30 cellular contexts compared by ENCODE assay signal in genomic region chr18:28712172-28712571, GRCh38.
A peak's percentile ranks its signal among the peaks of the same experiment; 100 is the strongest.
DNase-seq lines count a peak whose midpoint lies in the region; ATAC-seq, FAIRE-seq and TF ChIP-seq lines count a peak whose summit lies in the region.
"Had no signal": no experiment of that assay in that cellular context is flagged by ENCODE, and none has a peak within 500 bp of the region (broad histone marks: within the 10 kb centered on the region; RNA-seq: fewer than 3 reads in every experiment).

No MANE protein-coding gene starts in this region.

- H3K79me2 ChIP-seq in DND-41 (ENCODE audit: insufficient read depth, low read length) (no peaks in the 10 kb centered on the region), H1 (ENCODE audit: control insufficient read depth in 1 of 2, insufficient read depth in 2 of 2, low read length in 2 of 2) (no peaks in the 10 kb centered on the region), neural cell (replicated peaks; ENCODE audit: insufficient read depth, low read length) (no peaks in the 10 kb centered on the region)

- H3K79me1 ChIP-seq in H1 (ENCODE audit: low read depth, low read length), result no peaks in the 10 kb centered on the region

- no peak overlapping the region for H4K91ac ChIP-seq in H1 (replicated peaks; ENCODE audit: insufficient read length, low read length)

- H3F3A ChIP-seq in neural cell (ENCODE audit: insufficient read depth, low read length, poor library complexity, severe bottlenecking), result peaks cover 2% of the 10 kb centered on the region

- no peak overlapping the region for H3K18ac ChIP-seq in H1 (ENCODE audit: extremely low read depth, low read length)

- H3K36me3 ChIP-seq in DND-41 (ENCODE audit: insufficient read depth, low read length) (no peaks in the 10 kb centered on the region), H1 (ENCODE audit: control insufficient read depth in 2 of 4, insufficient read depth in 4 of 4, low read length in 3 of 4) (no peaks in the 10 kb centered on the region), neural cell (ENCODE audit: insufficient read depth, low read length) (no peaks in the 10 kb centered on the region), suprapubic skin (no peaks in the 10 kb centered on the region)
- H3K36me3 ChIP-seq: BE2C; BLaER1; BLaER1 treated with 17β-estradiol and CSF1 and Interleukin-3, amounts not matched to agents 10 nM and 100 nM had no signal

- no peaks in the 10 kb centered on the region for H3K23me2 ChIP-seq in H1 (ENCODE audit: low read depth, low read length)

- no peak for TF ChIP-seq RAD21 in H1 (IDR thresholded peaks at IDR 0.05 in 1 of 2, conservative IDR thresholded peaks at IDR 0.05 in 1 of 2; ENCODE audit: low read depth in 2 of 2, low read length in 2 of 2)
- no peak for TF ChIP-seq RAD21 in neural cell (conservative IDR thresholded peaks at IDR 0.05)

- H3K9ac ChIP-seq in DND-41 (ENCODE audit: low read depth, low read length), result no peak overlapping the region
- H3K9ac ChIP-seq in H1 (replicated peaks in 1 of 4; ENCODE audit: extremely low read depth in 1 of 4, low read depth in 3 of 4, low read length in 3 of 4), result no peak overlapping the region
- peak overlapping the region; percentile 40 for H3K9ac ChIP-seq in neural cell (ENCODE audit: low read length)
- H3K9ac ChIP-seq: BLaER1; BLaER1 treated with 17β-estradiol and CSF1 and Interleukin-3, amounts not matched to agents 10 nM and 100 nM had no signal

- CTCF ChIA-PET in H1 (lab: Charles Lee; ENCODE audit: partially characterized antibody), result no interaction called here

- 91% methylated on average over 1 of the region's 1 CpG; no CpG with 5 or more reads in 1 of the 2 experiments for WGBS in H1 (ENCODE audit: extremely low coverage in 1 of 2, insufficient coverage in 1 of 2, insufficient read length in 1 of 2, insufficient replicate concordance in 2 of 2, low coverage in 1 of 2, low lambda C conversion rate in 2 of 2, missing lambda C conversion rate in 1 of 2), 2 experiments
- WGBS in suprapubic skin, result 63% methylated on average over 1 of the region's 1 CpG

- TF ChIP-seq EP300 in H1 (IDR thresholded peaks at IDR 0.05; ENCODE audit: borderline replicate concordance in 1 of 2, low read depth in 2 of 2, low read length in 2 of 2), result no peak
- TF ChIP-seq EP300 in neural cell (conservative IDR thresholded peaks at IDR 0.05; ENCODE audit: poor library complexity, severe bottlenecking), result no peak
- TF ChIP-seq EP300 in suprapubic skin (IDR thresholded peaks at IDR 0.05), result no peak

- no peaks in the 10 kb centered on the region for H3K9me3 ChIP-seq in DND-41 (ENCODE audit: insufficient read depth, low read length, severe bottlenecking)
- no peaks in the 10 kb centered on the region for H3K9me3 ChIP-seq in H1 (ENCODE audit: insufficient read depth in 2 of 2, low read depth in 1 of 2, low read length in 1 of 2)
- H3K9me3 ChIP-seq in neural cell (ENCODE audit: low read length), result no peaks in the 10 kb centered on the region
- no peaks in the 10 kb centered on the region for H3K9me3 ChIP-seq in suprapubic skin
- H3K9me3 ChIP-seq: A549; BE2C; BLaER1; BLaER1 treated with 17β-estradiol and CSF1 and Interleukin-3, amounts not matched to agents 10 nM and 100 nM; Caco-2 had no signal

- H2BK12ac ChIP-seq in H1 (ENCODE audit: low read depth, low read length), result no peak overlapping the region

- no peak overlapping the region for H3K4ac ChIP-seq in H1 (replicated peaks; ENCODE audit: insufficient read length, low read depth, low read length)

- H4K20me1 ChIP-seq in DND-41 (ENCODE audit: insufficient read depth, low read length), result no peaks in the 10 kb centered on the region
- no peaks in the 10 kb centered on the region for H4K20me1 ChIP-seq in H1 (replicated peaks in 1 of 2; ENCODE audit: control insufficient read depth in 1 of 2, insufficient read depth in 2 of 2, low read length in 2 of 2)
- no peaks in the 10 kb centered on the region for H4K20me1 ChIP-seq in neural cell (ENCODE audit: insufficient read depth)
- H4K20me1 ChIP-seq: BLaER1; BLaER1 treated with 17β-estradiol and CSF1 and Interleukin-3, amounts not matched to agents 10 nM and 100 nM had no signal

- TF ChIP-seq CTCF in DND-41 (IDR thresholded peaks at IDR 0.05; ENCODE audit: borderline replicate concordance, extremely low read depth, low read length, poor library complexity, severe bottlenecking) (no peak), H1 (IDR thresholded peaks at IDR 0.05; ENCODE audit: control extremely low read depth in 1 of 3, insufficient read depth in 1 of 3, low read depth in 1 of 3, low read length in 3 of 3) (no peak), neural cell (IDR thresholded peaks at IDR 0.05; ENCODE audit: poor library complexity, severe bottlenecking) (no peak), suprapubic skin (IDR thresholded peaks at IDR 0.05) (no peak), GM13977 (IDR thresholded peaks at IDR 0.05; ENCODE audit: extremely low read depth, insufficient read depth, missing control alignments) (no peak)

- TF ChIP-seq POLR2A in H1 (IDR thresholded peaks at IDR 0.05; ENCODE audit: control extremely low read depth in 1 of 2, low read depth in 2 of 2, low read length in 2 of 2), result no peak
- no peak for TF ChIP-seq POLR2A in suprapubic skin (IDR thresholded peaks at IDR 0.05)

- H3K4me2 ChIP-seq in DND-41 (ENCODE audit: insufficient read depth, low read length) (no peak overlapping the region), H1 (ENCODE audit: insufficient read depth in 1 of 2, low read depth in 2 of 2, low read length in 2 of 2) (no peak overlapping the region), neural cell (ENCODE audit: low read length) (no peak overlapping the region)
- H3K4me2 ChIP-seq: A549; BLaER1; BLaER1 treated with 17β-estradiol and CSF1 and Interleukin-3, amounts not matched to agents 10 nM and 100 nM had no signal

- H3K4me3 ChIP-seq in DND-41 (ENCODE audit: low read depth in 1 of 2, low read length in 2 of 2) (no peak overlapping the region), H1 (ENCODE audit: extremely low read depth in 1 of 4, insufficient read depth in 2 of 4, low read depth in 3 of 4, low read length in 4 of 4) (no peak overlapping the region), neural cell (ENCODE audit: low read length) (peak overlapping the region; percentile 4), suprapubic skin (no peak overlapping the region)
- H3K4me3 ChIP-seq: A549; BLaER1; BLaER1 treated with 17β-estradiol and CSF1 and Interleukin-3, amounts not matched to agents 10 nM and 100 nM had no signal

- H3K27ac ChIP-seq in DND-41 (ENCODE audit: low read length), result peak overlapping the region; percentile 58; the same call in 1 of the 2 replicates
- no peak overlapping the region for H3K27ac ChIP-seq in H1 (ENCODE audit: low read depth, low read length)
- H3K27ac ChIP-seq in neural cell (ENCODE audit: low read length), result peak overlapping the region; percentile 81
- H3K27ac ChIP-seq in suprapubic skin, result no peak overlapping the region
- H3K27ac ChIP-seq: 22Rv1; A549; BLaER1; BLaER1 treated with 17β-estradiol and CSF1 and Interleukin-3, amounts not matched to agents 10 nM and 100 nM; C4-2B had no signal

- no peak overlapping the region for H2AK5ac ChIP-seq in H1 (ENCODE audit: low read depth, low read length)

- H2AFZ ChIP-seq in DND-41 (ENCODE audit: low read depth, low read length) (peak overlapping the region; percentile 36; the same call in 1 of the 2 replicates), H1 (ENCODE audit: low read length) (no peak overlapping the region), neural cell (ENCODE audit: low read depth, low read length) (no peak overlapping the region)

- H3K27me3 ChIP-seq in DND-41 (ENCODE audit: insufficient read depth, low read length, poor library complexity) (no peaks in the 10 kb centered on the region), H1 (replicated peaks in 1 of 4; ENCODE audit: control insufficient read depth in 3 of 4, extremely low read depth in 1 of 4, insufficient read depth in 3 of 4, low read length in 3 of 4) (no peaks in the 10 kb centered on the region), neural cell (ENCODE audit: insufficient read depth, low read depth, low read length) (no peaks in the 10 kb centered on the region), suprapubic skin (no peaks in the 10 kb centered on the region)
- H3K27me3 ChIP-seq: BE2C; BLaER1; BLaER1 treated with 17β-estradiol and CSF1 and Interleukin-3, amounts not matched to agents 10 nM and 100 nM had no signal

- H3K56ac ChIP-seq in H1 (replicated peaks; ENCODE audit: insufficient read length, low read depth, low read length), result no peak overlapping the region

- H3K9me2 ChIP-seq in neural cell (ENCODE audit: insufficient read depth, low read length), result no peaks in the 10 kb centered on the region

- no peak overlapping the region for H3K23ac ChIP-seq in H1 (ENCODE audit: insufficient read length)

- H3K14ac ChIP-seq in H1 (ENCODE audit: insufficient read length), result no peak overlapping the region

- H3K4me1 ChIP-seq in DND-41 (ENCODE audit: insufficient read depth, low read length) (peaks cover 23% of the 10 kb centered on the region), H1 (replicated peaks in 1 of 4; ENCODE audit: control insufficient read depth in 3 of 4, insufficient read depth in 4 of 4, low read length in 3 of 4) (peaks cover 0 to 14% (median 4%) of the 10 kb centered on the region in 4 experiments; a peak in 3 of 7 replicates), suprapubic skin (no peaks in the 10 kb centered on the region)
- H3K4me1 ChIP-seq: A549; BLaER1; BLaER1 treated with 17β-estradiol and CSF1 and Interleukin-3, amounts not matched to agents 10 nM and 100 nM; Caco-2 had no signal

- FAIRE-seq in H1 (lab: Jason Lieb, UNC), result no peak
- FAIRE-seq: A549 had no signal

- H2BK20ac ChIP-seq in H1 (ENCODE audit: low read length), result no peak overlapping the region

- no peak for DNase-seq in DND-41
- no peak for DNase-seq in H1 (ENCODE audit: low read depth in 1 of 2, low spot score in 2 of 2)
- DNase-seq in suprapubic skin (ENCODE audit: low spot score in 2 of 2), result no peak
- DNase-seq in NCI-H1930 (lab: John Stamatoyannopoulos, UW), result no peak
- no peak for DNase-seq in GM13977 (ENCODE audit: low spot score)
- DNase-seq: 8988T; ACHN; AML-193; BE2C; C1 segment of cervical spinal cord; Caco-2; Calu3; CD4-positive, alpha-beta memory T cell; CD4-positive, alpha-beta T cell; CD4-positive, CD25-positive, alpha-beta regulatory T cell; CD8-positive, alpha-beta memory T cell; CD8-positive, alpha-beta T cell; COR-L47; DMS 273 treated with DMSO at 0.1 percent for 48 hours; DMS153; DMS53; DMS79; DMS79 treated with DMSO at 0.1 percent for 48 hours; EL had no signal

- no peak overlapping the region for H4K5ac ChIP-seq in H1 (ENCODE audit: insufficient read length, low read depth, low read length)

- ATAC-seq in DND-41 (ENCODE audit: insufficient read depth, low read depth), result no peak
- ATAC-seq: A549; CD8-positive, alpha-beta T cell had no signal

- H4K8ac ChIP-seq in H1 (ENCODE audit: extremely low read depth, insufficient read depth, low read length), result no peak overlapping the region

- H2BK120ac ChIP-seq in H1 (replicated peaks; ENCODE audit: low read depth, low read length), result no peak overlapping the region

- POLR2A ChIA-PET in H1 (lab: Charles Lee; ENCODE audit: partially characterized antibody), result no interaction called here

- H2BK15ac ChIP-seq in H1 (ENCODE audit: low read length), result no peak overlapping the region

- H2BK5ac ChIP-seq in H1 (ENCODE audit: low read depth, low read length), result no peak overlapping the region

- in situ Hi-C loops in GM13977 (cut with MboI; ENCODE audit: low pct_unique_long_range_greater_than_20kb, low sequenced_read_pairs, unreplicated experiment), result no loop called here

TF ChIP-seq in neural cell, 6 proteins besides CTCF, POLR2A, EP300 and RAD21 (continues in another document):
- no peak for TF ChIP-seq POLR2AphosphoS5 (IDR thresholded peaks at IDR 0.05)

Comparison
In these comparisons a context has a peak if more than half of its experiments do, and no peak if none do; other contexts are left out.
1. H3K27ac ChIP-seq: peak in DND-41 (single experiment) and neural cell (single experiment); none in H1 (single experiment) and suprapubic skin (single experiment).